In genomic region chrX:100642296-100642695, GRCh38 we compare ENCODE assay signal across 21 cellular contexts. TPM values are rescaled to one million over a fixed set of nuclear protein-coding genes. Genes with fewer than 3 reads are reported as not detected.
DNase-seq lines count a peak whose midpoint lies in the region; ATAC-seq, FAIRE-seq and TF ChIP-seq lines count a peak whose summit lies in the region.
"Had no signal": no experiment of that assay in that cellular context is flagged by ENCODE, and none has a peak within 500 bp of the region (broad histone marks: within the 10 kb centered on the region; RNA-seq: fewer than 3 reads in every experiment).

No MANE protein-coding gene starts in this region.

- H4K5ac ChIP-seq in mesendoderm (ENCODE audit: low read length), result no peak overlapping the region

- TF ChIP-seq EP300 in A549 (IDR thresholded peaks at IDR 0.05) (no peak), suprapubic skin (IDR thresholded peaks at IDR 0.05) (no peak)

- no peak overlapping the region for H3K56ac ChIP-seq in mesendoderm (ENCODE audit: low read length)

- no peak overlapping the region for H2BK120ac ChIP-seq in mesendoderm (ENCODE audit: low read depth, low read length)

- H2AK5ac ChIP-seq in mesendoderm (ENCODE audit: low read length), result no peak overlapping the region

- H3K79me2 ChIP-seq in endothelial cell of umbilical vein (ENCODE audit: control insufficient read depth, insufficient read depth, low read length), result peaks cover 33% of the 10 kb centered on the region
- H3K79me2 ChIP-seq in mesendoderm (ENCODE audit: control insufficient read depth, insufficient read depth, low read length), result no peaks in the 10 kb centered on the region

- H2BK5ac ChIP-seq in mesendoderm (ENCODE audit: low read length), result no peak overlapping the region

- ATAC-seq in A549, result no peak
- no peak for ATAC-seq in effector memory CD8-positive, alpha-beta T cell (replicated peaks)
- ATAC-seq: HepG2 had no signal

- H3K27me3 ChIP-seq in endothelial cell of umbilical vein (ENCODE audit: control insufficient read depth in 2 of 2, insufficient read depth in 2 of 2, low read length in 2 of 2), result no peaks in the 10 kb centered on the region
- H3K27me3 ChIP-seq in mesendoderm (ENCODE audit: insufficient read depth, low read length, poor library complexity), result no peaks in the 10 kb centered on the region
- H3K27me3 ChIP-seq in suprapubic skin, result no peaks in the 10 kb centered on the region

- peak overlapping the region; percentile 36 to 75; a peak in 5 of 6 replicates for H3K27ac ChIP-seq in A549
- H3K27ac ChIP-seq in endothelial cell of umbilical vein (ENCODE audit: insufficient read depth, low read depth, low read length), result peak overlapping the region; percentile 39
- H3K27ac ChIP-seq in mesendoderm (ENCODE audit: low read depth, low read length), result no peak overlapping the region
- H3K27ac ChIP-seq in suprapubic skin, result no peak overlapping the region
- H3K27ac ChIP-seq: BLaER1 treated with 17β-estradiol and CSF1 and Interleukin-3, amounts not matched to agents 10 nM and 100 nM had no signal

- H3K27ac Mint-ChIP-seq in effector memory CD8-positive, alpha-beta T cell, result no peak overlapping the region
- H3K27ac Mint-ChIP-seq: CD8-positive, alpha-beta memory T cell had no signal

- H3K9me1 ChIP-seq in endothelial cell of umbilical vein (replicated peaks; ENCODE audit: control insufficient read depth, extremely low read depth, insufficient read depth, low read length), result no peaks in the 10 kb centered on the region

- H3K9ac ChIP-seq in endothelial cell of umbilical vein (replicated peaks; ENCODE audit: extremely low read depth, insufficient read depth, low read length) (no peak overlapping the region), mesendoderm (ENCODE audit: low read length) (no peak overlapping the region)
- H3K9ac ChIP-seq: BLaER1 treated with 17β-estradiol and CSF1 and Interleukin-3, amounts not matched to agents 10 nM and 100 nM had no signal

- CTCF ChIA-PET in A549 (lab: Yijun Ruan, JAX) (interaction anchor here (1.4 to 1.9 kb wide), 2 partner anchors 29 to 126 kb away, joined by 3 to 4 read pairs; no protein-coding TSS in a partner anchor), endothelial cell of umbilical vein (lab: Charles Lee) (interaction anchor here (1.2 to 1.6 kb wide), 2 partner anchors 27 to 126 kb away, joined by 5 read pairs; no protein-coding TSS in a partner anchor)

- H3K4me1 ChIP-seq in A549 (peaks cover 44% of the 10 kb centered on the region), endothelial cell of umbilical vein (ENCODE audit: control insufficient read depth, extremely low read depth, insufficient read depth, low read length) (peaks cover 34% of the 10 kb centered on the region), mesendoderm (ENCODE audit: control insufficient read depth, low read depth, low read length) (no peaks in the 10 kb centered on the region), suprapubic skin (peaks cover 5% of the 10 kb centered on the region)

- no peaks in the 10 kb centered on the region for H3K4me1 Mint-ChIP-seq in effector memory CD8-positive, alpha-beta T cell (ENCODE audit: low read depth in 2 of 2)
- H3K4me1 Mint-ChIP-seq: CD8-positive, alpha-beta memory T cell had no signal

- TF ChIP-seq CTCF in A549 (IDR thresholded peaks at IDR 0.05) (no peak), endothelial cell of umbilical vein (IDR thresholded peaks at IDR 0.05; ENCODE audit: extremely low read depth in 1 of 2, insufficient read depth in 1 of 2, low read depth in 1 of 2, low read length in 2 of 2) (no peak), suprapubic skin (IDR thresholded peaks at IDR 0.05) (no peak)

- peaks cover 21 to 31% of the 10 kb centered on the region in 2 donors for H3K27me3 Mint-ChIP-seq in effector memory CD8-positive, alpha-beta T cell

- peak overlapping the region; percentile 46 for H2AFZ ChIP-seq in endothelial cell of umbilical vein (ENCODE audit: low read depth, low read length)

- H3K4me3 ChIP-seq in A549, result no peak overlapping the region
- H3K4me3 ChIP-seq in endothelial cell of umbilical vein (replicated peaks in 1 of 3; ENCODE audit: insufficient read depth in 1 of 3, low read depth in 1 of 3, low read length in 3 of 3), result no peak overlapping the region
- no peak overlapping the region for H3K4me3 ChIP-seq in mesendoderm (ENCODE audit: low read length)
- no peak overlapping the region for H3K4me3 ChIP-seq in suprapubic skin
- H3K4me3 ChIP-seq: BLaER1 treated with 17β-estradiol and CSF1 and Interleukin-3, amounts not matched to agents 10 nM and 100 nM had no signal

- H3K4me2 ChIP-seq in A549, result peak overlapping the region; percentile 24; the same call in 1 of the 3 replicates
- H3K4me2 ChIP-seq in endothelial cell of umbilical vein (ENCODE audit: insufficient read depth, low read length), result no peak overlapping the region
- no peak overlapping the region for H3K4me2 ChIP-seq in mesendoderm (ENCODE audit: low read length)
- H3K4me2 ChIP-seq: BLaER1 treated with 17β-estradiol and CSF1 and Interleukin-3, amounts not matched to agents 10 nM and 100 nM had no signal

- H3K9me3 ChIP-seq in A549 (no peaks in the 10 kb centered on the region), endothelial cell of umbilical vein (replicated peaks; ENCODE audit: control insufficient read depth, insufficient read depth, low read length) (no peaks in the 10 kb centered on the region), suprapubic skin (no peaks in the 10 kb centered on the region)
- H3K9me3 ChIP-seq: BLaER1 treated with 17β-estradiol and CSF1 and Interleukin-3, amounts not matched to agents 10 nM and 100 nM had no signal

- no peak overlapping the region for H3K23ac ChIP-seq in mesendoderm (ENCODE audit: low read length)

- no TSS peak for BruUV-seq in endothelial cell of umbilical vein (replicated peaks; lab: Mats Ljungman, UMichigan)

- no peak overlapping the region for H2BK15ac ChIP-seq in mesendoderm (replicated peaks; ENCODE audit: low read depth)

- intact Hi-C loops in endothelial cell of umbilical vein (cut with micrococcal nuclease), result loop anchor here (5.0 kb wide), 1 partner anchor 750 kb away; the partner anchor contains the start of gene RPL36A

- no peak for TF ChIP-seq RAD21 in A549 (conservative IDR thresholded peaks at IDR 0.05 in 1 of 2, IDR thresholded peaks at IDR 0.05 in 1 of 2)

- no peak for DNase-seq in A549 (ENCODE audit: low read depth in 1 of 2, low spot score in 1 of 2)
- DNase-seq in M059J (ENCODE audit: low read depth), result peak; percentile 69
- peak; percentile 19 for DNase-seq in endothelial cell of umbilical vein (ENCODE audit: low read depth, low spot score)
- peak; percentile 77 for DNase-seq in mesendoderm
- no peak for DNase-seq in activated T-cell treated with anti-CD3 and anti-CD28 coated beads, Interleukin-2, amount 50 U/mL, for 1 hour
- DNase-seq in suprapubic skin (ENCODE audit: low spot score in 2 of 2), result no peak
- no peak for DNase-seq in effector memory CD8-positive, alpha-beta T cell
- no peak for DNase-seq in mesenteric fat pad (ENCODE audit: low spot score)
- DNase-seq: 8988T; CD8-positive, alpha-beta memory T cell; GF-D8; NCI-H1105 treated with DMSO at 0.1 percent for 48 hours; NCI-H1694 treated with DMSO at 0.1 percent for 48 hours; NCI-H2107; NCI-H345; NCI-H526 treated with DMSO at 0.1 percent for 48 hours had no signal

- dilution Hi-C loops in endothelial cell of umbilical vein (cut with MboI; ENCODE audit: extremely low pct_ligation_motif_present, low sequenced_read_pairs), result no loop called here

- no peak overlapping the region for H3K4ac ChIP-seq in mesendoderm (ENCODE audit: low read depth, low read length)

- WGBS in A549 (ENCODE audit: missing lambda C conversion rate), result 44% methylated on average over 3 of the region's 3 CpGs
- 100% methylated on average over 1 of the region's 3 CpGs for whole genome bisulfite sequencing in mesendoderm (ENCODE audit: extremely low coverage, insufficient coverage, low lambda C conversion rate)
- WGBS in suprapubic skin, result 54% methylated on average over 3 of the region's 3 CpGs

- no peaks in the 10 kb centered on the region for H3K36me3 Mint-ChIP-seq in effector memory CD8-positive, alpha-beta T cell (ENCODE audit: insufficient read depth)

- TF ChIP-seq POLR2A in A549 (IDR thresholded peaks at IDR 0.05; ENCODE audit: low read length) (no peak), endothelial cell of umbilical vein (IDR thresholded peaks at IDR 0.05; ENCODE audit: low read depth, low read length) (no peak), suprapubic skin (IDR thresholded peaks at IDR 0.05) (no peak)

- FAIRE-seq in A549 (lab: Jason Lieb, UNC) (no peak), endothelial cell of umbilical vein (lab: Jason Lieb, UNC) (no peak)
- FAIRE-seq: GM12891, H1, HepG2 had no signal

- no peaks in the 10 kb centered on the region for H3K79me1 ChIP-seq in mesendoderm (ENCODE audit: low read length)

- no peaks in the 10 kb centered on the region for H3K36me3 ChIP-seq in endothelial cell of umbilical vein (ENCODE audit: control insufficient read depth in 2 of 2, extremely low read depth in 1 of 2, insufficient read depth in 2 of 2, low read length in 2 of 2)
- no peaks in the 10 kb centered on the region for H3K36me3 ChIP-seq in mesendoderm (ENCODE audit: control insufficient read depth, insufficient read depth, low read length)
- no peaks in the 10 kb centered on the region for H3K36me3 ChIP-seq in suprapubic skin
- H3K36me3 ChIP-seq: BLaER1 treated with 17β-estradiol and CSF1 and Interleukin-3, amounts not matched to agents 10 nM and 100 nM had no signal

- H3K18ac ChIP-seq in mesendoderm (ENCODE audit: low read length), result no peak overlapping the region

- no peak overlapping the region for H4K8ac ChIP-seq in mesendoderm (ENCODE audit: low read depth, low read length)

- no peak overlapping the region for H3K4me3 Mint-ChIP-seq in effector memory CD8-positive, alpha-beta T cell
- H3K4me3 Mint-ChIP-seq: CD8-positive, alpha-beta memory T cell had no signal

- H3K9me3 Mint-ChIP-seq in effector memory CD8-positive, alpha-beta T cell, result no peaks in the 10 kb centered on the region

- H4K20me1 ChIP-seq in endothelial cell of umbilical vein (replicated peaks; ENCODE audit: control insufficient read depth, extremely low read depth, insufficient read depth, low read length), result no peaks in the 10 kb centered on the region

- POLR2A ChIA-PET in A549 (lab: Yijun Ruan, JAX), result no interaction called here
- POLR2A ChIA-PET in endothelial cell of umbilical vein (lab: Charles Lee), result no interaction called here

RNA-seq across cellular contexts. Expression of gene SRPX2, which starts 1.7 kb away (rescaled TPM):
- 6.7 and 9.6 TPM in 2 replicates for polyA plus RNA-seq in A549 (2011; rRNA removed)
- polyA plus RNA-seq in A549 (2012; cell fraction: cytosol; rRNA removed), result 2.6 and 2.9 TPM in 2 replicates
- polyA plus RNA-seq in A549 (2012; cell fraction: nucleus; rRNA removed), result 8.5 and 10.1 TPM in 2 replicates
- polyA plus RNA-seq in A549 (2017; fragmentation: RNase III; extraction: RNeasy Plus Mini Kit Qiagen cat#74134 plus additional on column Dnase treatment), result 1.7 to 3.9 TPM (median 2.3 TPM) in 3 replicates
- 10.0 and 17.2 TPM in 2 replicates for polyA minus RNA-seq in A549 (2011; rRNA and poly(A)+ RNA removed)
- 58.5 and 81.9 TPM in 2 replicates for total RNA-seq in M059J (2014; rRNA removed; shearing (Covaris generic))
- total RNA-seq in endothelial cell of umbilical vein, result 124 and 133 TPM in 2 replicates
- 260 and 265 TPM in 2 replicates for polyA plus RNA-seq in endothelial cell of umbilical vein
- polyA plus RNA-seq in endothelial cell of umbilical vein (2011; cell fraction: cytosol; rRNA removed), result 193 and 194 TPM in 2 replicates
- 366 and 392 TPM in 2 replicates for polyA plus RNA-seq in endothelial cell of umbilical vein (2011; cell fraction: nucleus; rRNA removed)
- 154 and 267 TPM in 2 replicates for polyA plus RNA-seq in endothelial cell of umbilical vein (2012)
- 336 and 411 TPM in 2 replicates for polyA minus RNA-seq in endothelial cell of umbilical vein
- polyA minus RNA-seq in endothelial cell of umbilical vein (2011; cell fraction: cytosol; rRNA and poly(A)+ RNA removed), result not detected
- polyA minus RNA-seq in endothelial cell of umbilical vein (2011; cell fraction: nucleus; rRNA and poly(A)+ RNA removed), result 177 and 282 TPM in 2 replicates
- polyA plus RNA-seq in mesendoderm (2013, experiment 1 of 2), result 0.10 TPM
- polyA plus RNA-seq in mesendoderm (2013, experiment 2 of 2), result 0.03 TPM
- 10 to 100 TPM in 1 of 4 donors, 1 to 10 TPM in 3; 2.8 to 15.2 (median 7.5) TPM for total RNA-seq in suprapubic skin
- 224 TPM for total RNA-seq in mesenteric fat pad
- total RNA-seq: CD8-positive, alpha-beta memory T cell; H1 had no signal
- polyA plus RNA-seq: CD8-positive, alpha-beta memory T cell; H1 had no signal

RNA-seq across cellular contexts. Expression of gene TSPAN6, which starts 5.7 kb away (rescaled TPM):
- polyA plus RNA-seq in A549 (2011; rRNA removed), result 61.4 and 71.1 TPM in 2 replicates
- polyA plus RNA-seq in A549 (2012; cell fraction: cytosol; rRNA removed), result 18.1 and 20.5 TPM in 2 replicates
- polyA plus RNA-seq in A549 (2012; cell fraction: nucleus; rRNA removed), result 9.3 and 14.0 TPM in 2 replicates
- polyA plus RNA-seq in A549 (2017; fragmentation: RNase III; extraction: RNeasy Plus Mini Kit Qiagen cat#74134 plus additional on column Dnase treatment), result 41.1 to 51.7 TPM (median 46.0 TPM) in 3 replicates
- polyA minus RNA-seq in A549 (2011; rRNA and poly(A)+ RNA removed), result 18.2 and 18.4 TPM in 2 replicates
- 52.0 and 66.0 TPM in 2 replicates for total RNA-seq in M059J (2014; rRNA removed; shearing (Covaris generic))
- 43.1 and 44.6 TPM in 2 replicates for total RNA-seq in endothelial cell of umbilical vein
- 53.7 and 65.5 TPM in 2 replicates for polyA plus RNA-seq in endothelial cell of umbilical vein
- polyA plus RNA-seq in endothelial cell of umbilical vein (2011; cell fraction: cytosol; rRNA removed), result 49.6 and 50.0 TPM in 2 replicates
- 27.1 and 34.2 TPM in 2 replicates for polyA plus RNA-seq in endothelial cell of umbilical vein (2011; cell fraction: nucleus; rRNA removed)
- polyA plus RNA-seq in endothelial cell of umbilical vein (2012), result 56.7 and 72.5 TPM in 2 replicates
- polyA minus RNA-seq in endothelial cell of umbilical vein, result 50.2 and 54.1 TPM in 2 replicates
- 13.7 TPM for polyA minus RNA-seq in endothelial cell of umbilical vein (2011; cell fraction: cytosol; rRNA and poly(A)+ RNA removed)
- polyA minus RNA-seq in endothelial cell of umbilical vein (2011; cell fraction: nucleus; rRNA and poly(A)+ RNA removed), result 12.6 and 14.1 TPM in 2 replicates
- polyA plus RNA-seq in mesendoderm (2013, experiment 1 of 2), result 54.6 TPM
- 53.8 TPM for polyA plus RNA-seq in mesendoderm (2013, experiment 2 of 2)
- 10 to 100 TPM; 10.8 to 17.0 (median 14.8) TPM for total RNA-seq in suprapubic skin
- total RNA-seq in mesenteric fat pad, result 34.7 TPM

RNA-seq across cellular contexts. Expression of gene TNMD, which starts 57.6 kb away (rescaled TPM):
- polyA plus RNA-seq in A549 (2011; rRNA removed), result not detected in 2 replicates
- not detected in 2 replicates for polyA plus RNA-seq in A549 (2012; cell fraction: cytosol; rRNA removed)
- polyA plus RNA-seq in A549 (2012; cell fraction: nucleus; rRNA removed), result not detected in 2 replicates
- polyA plus RNA-seq in A549 (2017; fragmentation: RNase III; extraction: RNeasy Plus Mini Kit Qiagen cat#74134 plus additional on column Dnase treatment), result not detected in 3 replicates
- not detected in 2 replicates for polyA minus RNA-seq in A549 (2011; rRNA and poly(A)+ RNA removed)
- total RNA-seq in M059J (2014; rRNA removed; shearing (Covaris generic)), result not detected in 2 replicates
- not detected in 2 replicates for total RNA-seq in endothelial cell of umbilical vein
- not detected in 2 replicates for polyA plus RNA-seq in endothelial cell of umbilical vein
- polyA plus RNA-seq in endothelial cell of umbilical vein (2011; cell fraction: cytosol; rRNA removed), result not detected in 2 replicates
- polyA plus RNA-seq in endothelial cell of umbilical vein (2011; cell fraction: nucleus; rRNA removed), result not detected in 2 replicates
- not detected in 2 replicates for polyA plus RNA-seq in endothelial cell of umbilical vein (2012)
- not detected in 2 replicates for polyA minus RNA-seq in endothelial cell of umbilical vein
- not detected for polyA minus RNA-seq in endothelial cell of umbilical vein (2011; cell fraction: cytosol; rRNA and poly(A)+ RNA removed)
- polyA minus RNA-seq in endothelial cell of umbilical vein (2011; cell fraction: nucleus; rRNA and poly(A)+ RNA removed), result not detected in 2 replicates
- polyA plus RNA-seq in mesendoderm (2013, experiment 1 of 2), result 13.8 TPM
- 13.8 TPM for polyA plus RNA-seq in mesendoderm (2013, experiment 2 of 2)
- total RNA-seq in suprapubic skin, result 1 to 10 TPM in 2 of 4 donors, not detected in 2; 2.0 to 9.0 TPM
- total RNA-seq in mesenteric fat pad, result 39.1 TPM
- total RNA-seq: CD8-positive, alpha-beta memory T cell; HepG2; RPMI7951 had no signal
- polyA plus RNA-seq: CD8-positive, alpha-beta memory T cell; HepG2 had no signal

Comparison
In these comparisons a context has a peak if more than half of its experiments do, and no peak if none do; other contexts are left out.
1. DNase-seq: peak in M059J (single experiment), endothelial cell of umbilical vein (single experiment) and mesendoderm (single experiment); none in A549 (0 of 2), activated T-cell treated with anti-CD3 and anti-CD28 coated beads, Interleukin-2, amount 50 U/mL, for 1 hour (single experiment), suprapubic skin (0 of 2), effector memory CD8-positive, alpha-beta T cell (0 of 3) and mesenteric fat pad (single experiment).
2. H3K27ac ChIP-seq: peak in A549 (2 of 2) and endothelial cell of umbilical vein (single experiment); none in mesendoderm (single experiment) and suprapubic skin (single experiment).